ENCODE assay signal across 35 cellular contexts in genomic region chr18:9884532-9885140, GRCh38. TPM values are rescaled to one million over a fixed set of nuclear protein-coding genes. Genes with fewer than 3 reads are reported as not detected.
"Had no signal": no experiment of that assay in that cellular context is flagged by ENCODE, and none has a peak within 500 bp of the region (broad histone marks: within the 10 kb centered on the region; RNA-seq: fewer than 3 reads in every experiment).

No MANE protein-coding gene starts in this region.

- H3K4me3 ChIP-seq: ascending aorta, cardiac muscle cell, MG63 had no signal

- H3K27me3 Mint-ChIP-seq: activated CD8-positive, alpha-beta T cell treated with anti-CD3 and anti-CD28 coated beads for 36 hours; activated naive CD4-positive, alpha-beta T cell treated with anti-CD3 and anti-CD28 coated beads, Interleukin-2, amount 50 U/mL, for 24 hours; activated naive CD8-positive, alpha-beta T cell treated with anti-CD3 and anti-CD28 coated beads, Interleukin-2, amount 10 ng/mL, durations not matched to agents 7 days and 5 days; T-helper 17 cell had no signal

- H3K4me3 Mint-ChIP-seq: activated CD8-positive, alpha-beta T cell treated with anti-CD3 and anti-CD28 coated beads for 36 hours; activated naive CD4-positive, alpha-beta T cell treated with anti-CD3 and anti-CD28 coated beads, Interleukin-2, amount 50 U/mL, for 24 hours; activated naive CD8-positive, alpha-beta T cell treated with anti-CD3 and anti-CD28 coated beads, Interleukin-2, amount 10 ng/mL, durations not matched to agents 7 days and 5 days; central memory CD8-positive, alpha-beta T cell; IgD-negative memory B cell; T-cell; T-helper 17 cell had no signal

- DNase-seq: activated CD4-positive, alpha-beta T cell treated with anti-CD3 and anti-CD28 coated beads for 1 hour; activated CD4-positive, alpha-beta T cell treated with anti-CD3 and anti-CD28 coated beads for 48 hours; activated CD4-positive, alpha-beta T cell treated with anti-CD3 and anti-CD28 coated beads, Interleukin-2, amount 50 U/mL, for 4 hours; activated CD4-positive, CD25-positive, alpha-beta regulatory T cell; activated CD8-positive, alpha-beta T cell treated with anti-CD3 and anti-CD28 coated beads for 36 hours; activated gamma-delta T cell; activated naive CD4-positive, alpha-beta T cell treated with Interleukin-2 at 50 U/mL for 16 hours; activated naive CD8-positive, alpha-beta T cell treated with anti-CD3 and anti-CD28 coated beads, Interleukin-2, amount 10 ng/mL, durations not matched to agents 7 days and 5 days; activated T-cell treated with anti-CD3 and anti-CD28 coated beads, Interleukin-2, amount 50 U/mL, for 1 hour; activated T-cell treated with anti-CD3 and anti-CD28 coated beads, Interleukin-2, amount 50 U/mL, for 72 hours; amygdala; Kasumi-1; KG1; MG63; NCI-H1048; NCI-H1105 treated with DMSO at 0.1 percent for 48 hours; NCI-H1436; NCI-H1694 treated with DMSO at 0.1 percent for 48 hours; NCI-H2029; NCI-H345; NCI-H524 treated with DMSO at 0.1 percent for 48 hours; SHP77; T-cell; T-helper 17 cell; T-helper 9 cell; WERI-Rb-1 had no signal

- H3K36me3 ChIP-seq: ascending aorta, cardiac muscle cell, MG63, WERI-Rb-1 had no signal

- H3K36me3 Mint-ChIP-seq: activated naive CD4-positive, alpha-beta T cell treated with anti-CD3 and anti-CD28 coated beads, Interleukin-2, amount 50 U/mL, for 24 hours; activated naive CD8-positive, alpha-beta T cell treated with anti-CD3 and anti-CD28 coated beads, Interleukin-2, amount 10 ng/mL, durations not matched to agents 7 days and 5 days; IgD-negative memory B cell; T-cell had no signal

- H3K27ac ChIP-seq: ascending aorta, cardiac muscle cell, WERI-Rb-1 had no signal

- H3K9me3 Mint-ChIP-seq: activated CD8-positive, alpha-beta T cell treated with anti-CD3 and anti-CD28 coated beads for 36 hours; activated naive CD4-positive, alpha-beta T cell treated with anti-CD3 and anti-CD28 coated beads, Interleukin-2, amount 50 U/mL, for 24 hours; activated naive CD8-positive, alpha-beta T cell treated with anti-CD3 and anti-CD28 coated beads, Interleukin-2, amount 10 ng/mL, durations not matched to agents 7 days and 5 days; activated T-cell treated with anti-CD3 and anti-CD28 coated beads, Interleukin-2, amount 50 U/mL, for 72 hours; central memory CD8-positive, alpha-beta T cell; IgD-negative memory B cell; T-cell had no signal

- H3K27ac Mint-ChIP-seq: activated CD8-positive, alpha-beta T cell treated with anti-CD3 and anti-CD28 coated beads for 36 hours; activated naive CD4-positive, alpha-beta T cell treated with anti-CD3 and anti-CD28 coated beads, Interleukin-2, amount 50 U/mL, for 24 hours; activated naive CD8-positive, alpha-beta T cell treated with anti-CD3 and anti-CD28 coated beads, Interleukin-2, amount 10 ng/mL, durations not matched to agents 7 days and 5 days; activated T-cell treated with anti-CD3 and anti-CD28 coated beads, Interleukin-2, amount 50 U/mL, for 72 hours; T-cell; T-helper 17 cell had no signal

- ATAC-seq: SK-N-SH treated with all-trans-retinoic acid at 6 μM for 48 hours, T-cell, T-helper 17 cell had no signal

- H3K4me1 Mint-ChIP-seq: activated naive CD4-positive, alpha-beta T cell treated with anti-CD3 and anti-CD28 coated beads, Interleukin-2, amount 50 U/mL, for 24 hours; central memory CD8-positive, alpha-beta T cell; IgD-negative memory B cell; T-cell; T-helper 17 cell had no signal

- H3K9me3 ChIP-seq: ascending aorta, MG63 had no signal

- H3K27me3 ChIP-seq: ascending aorta, cardiac muscle cell, MG63 had no signal

- H3K4me1 ChIP-seq: ascending aorta had no signal

RNA-seq across cellular contexts. Expression of gene TXNDC2, which starts 1.1 kb away (rescaled TPM):
- total RNA-seq: activated CD8-positive, alpha-beta memory T cell treated with anti-CD3 and anti-CD28 coated beads for 36 hours; activated CD8-positive, alpha-beta T cell treated with anti-CD3 and anti-CD28 coated beads for 36 hours; activated naive CD8-positive, alpha-beta T cell treated with anti-CD3 and anti-CD28 coated beads, Interleukin-2, amount 10 ng/mL, durations not matched to agents 7 days and 5 days; activated T-cell treated with anti-CD3 and anti-CD28 coated beads, Interleukin-2, amount 50 U/mL, for 72 hours; ascending aorta; cardiac muscle cell; OCI-LY7; SK-MEL-5; T-cell; T-helper 17 cell had no signal
- polyA plus RNA-seq: cardiac muscle cell, IgD-negative memory B cell had no signal
